ENCODE assay signal across 1 cellular context in genomic region chr11:85854557-85855340, GRCh38.
TF ChIP-seq lines count a peak whose summit lies in the region.

No MANE protein-coding gene starts in this region.

TF ChIP-seq in K562, 482 proteins besides CTCF, POLR2A, EP300 and RAD21 (continued from another document and continues in another):
- TF ChIP-seq HMGXB4 (CRISPR knock-in tag; IDR thresholded peaks at IDR 0.05) = no peak
- TF ChIP-seq CHD1 (IDR thresholded peaks at IDR 0.05; ENCODE audit: low read length) = no peak
- TF ChIP-seq L3MBTL2 (IDR thresholded peaks at IDR 0.05) = peak; percentile 98
- TF ChIP-seq XRCC4 (IDR thresholded peaks at IDR 0.05; ENCODE audit: extremely low read depth, insufficient read depth, insufficient read length) = no peak
- peak; percentile 58 for TF ChIP-seq E2F8 (IDR thresholded peaks at IDR 0.05; ENCODE audit: low read depth, partially characterized antibody)
- TF ChIP-seq, protein P1, sequence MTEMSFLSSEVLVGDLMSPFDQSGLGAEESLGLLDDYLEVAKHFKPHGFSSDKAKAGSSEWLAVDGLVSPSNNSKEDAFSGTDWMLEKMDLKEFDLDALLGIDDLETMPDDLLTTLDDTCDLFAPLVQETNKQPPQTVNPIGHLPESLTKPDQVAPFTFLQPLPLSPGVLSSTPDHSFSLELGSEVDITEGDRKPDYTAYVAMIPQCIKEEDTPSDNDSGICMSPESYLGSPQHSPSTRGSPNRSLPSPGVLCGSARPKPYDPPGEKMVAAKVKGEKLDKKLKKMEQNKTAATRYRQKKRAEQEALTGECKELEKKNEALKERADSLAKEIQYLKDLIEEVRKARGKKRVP (CRISPR knock-in tag; IDR thresholded peaks at IDR 0.05) = no peak
- TF ChIP-seq, protein P2, sequence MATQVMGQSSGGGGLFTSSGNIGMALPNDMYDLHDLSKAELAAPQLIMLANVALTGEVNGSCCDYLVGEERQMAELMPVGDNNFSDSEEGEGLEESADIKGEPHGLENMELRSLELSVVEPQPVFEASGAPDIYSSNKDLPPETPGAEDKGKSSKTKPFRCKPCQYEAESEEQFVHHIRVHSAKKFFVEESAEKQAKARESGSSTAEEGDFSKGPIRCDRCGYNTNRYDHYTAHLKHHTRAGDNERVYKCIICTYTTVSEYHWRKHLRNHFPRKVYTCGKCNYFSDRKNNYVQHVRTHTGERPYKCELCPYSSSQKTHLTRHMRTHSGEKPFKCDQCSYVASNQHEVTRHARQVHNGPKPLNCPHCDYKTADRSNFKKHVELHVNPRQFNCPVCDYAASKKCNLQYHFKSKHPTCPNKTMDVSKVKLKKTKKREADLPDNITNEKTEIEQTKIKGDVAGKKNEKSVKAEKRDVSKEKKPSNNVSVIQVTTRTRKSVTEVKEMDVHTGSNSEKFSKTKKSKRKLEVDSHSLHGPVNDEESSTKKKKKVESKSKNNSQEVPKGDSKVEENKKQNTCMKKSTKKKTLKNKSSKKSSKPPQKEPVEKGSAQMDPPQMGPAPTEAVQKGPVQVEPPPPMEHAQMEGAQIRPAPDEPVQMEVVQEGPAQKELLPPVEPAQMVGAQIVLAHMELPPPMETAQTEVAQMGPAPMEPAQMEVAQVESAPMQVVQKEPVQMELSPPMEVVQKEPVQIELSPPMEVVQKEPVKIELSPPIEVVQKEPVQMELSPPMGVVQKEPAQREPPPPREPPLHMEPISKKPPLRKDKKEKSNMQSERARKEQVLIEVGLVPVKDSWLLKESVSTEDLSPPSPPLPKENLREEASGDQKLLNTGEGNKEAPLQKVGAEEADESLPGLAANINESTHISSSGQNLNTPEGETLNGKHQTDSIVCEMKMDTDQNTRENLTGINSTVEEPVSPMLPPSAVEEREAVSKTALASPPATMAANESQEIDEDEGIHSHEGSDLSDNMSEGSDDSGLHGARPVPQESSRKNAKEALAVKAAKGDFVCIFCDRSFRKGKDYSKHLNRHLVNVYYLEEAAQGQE (CRISPR knock-in tag; IDR thresholded peaks at IDR 0.05; ENCODE audit: low read depth) = no peak
- TF ChIP-seq CCNT2 (IDR thresholded peaks at IDR 0.05; ENCODE audit: borderline replicate concordance, extremely low read depth, insufficient read length, low read depth, low read length) = peak; percentile 52
- TF ChIP-seq, protein P3, sequence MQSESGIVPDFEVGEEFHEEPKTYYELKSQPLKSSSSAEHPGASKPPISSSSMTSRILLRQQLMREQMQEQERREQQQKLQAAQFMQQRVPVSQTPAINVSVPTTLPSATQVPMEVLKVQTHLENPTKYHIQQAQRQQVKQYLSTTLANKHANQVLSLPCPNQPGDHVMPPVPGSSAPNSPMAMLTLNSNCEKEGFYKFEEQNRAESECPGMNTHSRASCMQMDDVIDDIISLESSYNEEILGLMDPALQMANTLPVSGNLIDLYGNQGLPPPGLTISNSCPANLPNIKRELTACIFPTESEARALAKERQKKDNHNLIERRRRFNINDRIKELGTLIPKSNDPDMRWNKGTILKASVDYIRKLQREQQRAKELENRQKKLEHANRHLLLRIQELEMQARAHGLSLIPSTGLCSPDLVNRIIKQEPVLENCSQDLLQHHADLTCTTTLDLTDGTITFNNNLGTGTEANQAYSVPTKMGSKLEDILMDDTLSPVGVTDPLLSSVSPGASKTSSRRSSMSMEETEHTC (IDR thresholded peaks at IDR 0.05) = peak; percentile 72; the same call in 1 of the 2 replicates
- peak; percentile 63; the same call in 1 of the 2 replicates for TF ChIP-seq MTA3 (IDR thresholded peaks at IDR 0.05; ENCODE audit: borderline replicate concordance)
- TF ChIP-seq ZNF239 (CRISPR knock-in tag; IDR thresholded peaks at IDR 0.05) = no peak
- TF ChIP-seq JUND (IDR thresholded peaks at IDR 0.05; ENCODE audit: borderline replicate concordance, low read depth, low read length) = peak; percentile 32; the same call in 1 of the 2 replicates
- TF ChIP-seq JUND (tag; IDR thresholded peaks at IDR 0.05; ENCODE audit: borderline replicate concordance, low read depth, low read length) = no peak; the same call in 2 of the 3 replicates
- TF ChIP-seq HDGF (IDR thresholded peaks at IDR 0.05) = no peak
- TF ChIP-seq ZNF766 (CRISPR knock-in tag; conservative IDR thresholded peaks at IDR 0.05) = no peak
- no peak for TF ChIP-seq ZNF830 (CRISPR knock-in tag; IDR thresholded peaks at IDR 0.05)
- TF ChIP-seq, protein P4, sequence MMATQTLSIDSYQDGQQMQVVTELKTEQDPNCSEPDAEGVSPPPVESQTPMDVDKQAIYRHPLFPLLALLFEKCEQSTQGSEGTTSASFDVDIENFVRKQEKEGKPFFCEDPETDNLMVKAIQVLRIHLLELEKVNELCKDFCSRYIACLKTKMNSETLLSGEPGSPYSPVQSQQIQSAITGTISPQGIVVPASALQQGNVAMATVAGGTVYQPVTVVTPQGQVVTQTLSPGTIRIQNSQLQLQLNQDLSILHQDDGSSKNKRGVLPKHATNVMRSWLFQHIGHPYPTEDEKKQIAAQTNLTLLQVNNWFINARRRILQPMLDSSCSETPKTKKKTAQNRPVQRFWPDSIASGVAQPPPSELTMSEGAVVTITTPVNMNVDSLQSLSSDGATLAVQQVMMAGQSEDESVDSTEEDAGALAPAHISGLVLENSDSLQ (IDR thresholded peaks at IDR 0.05) = no peak
- no peak for TF ChIP-seq ZC3H8 (IDR thresholded peaks at IDR 0.05)
- TF ChIP-seq USF2 (CRISPR knock-in tag; IDR thresholded peaks at IDR 0.05) = no peak
- peak; percentile 31; the same call in 1 of the 2 replicates for TF ChIP-seq ETV1 (tag; conservative IDR thresholded peaks at IDR 0.05; ENCODE audit: low read depth)
- TF ChIP-seq ZNF592 (IDR thresholded peaks at IDR 0.05) = peak; percentile 82
- TF ChIP-seq PHTF2 (CRISPR knock-in tag; IDR thresholded peaks at IDR 0.05) = no peak
- peak; percentile 66; the same call in 1 of the 2 replicates for TF ChIP-seq NBN (IDR thresholded peaks at IDR 0.05; ENCODE audit: low read depth)
- TF ChIP-seq TAF1 (IDR thresholded peaks at IDR 0.05; ENCODE audit: control insufficient read depth, extremely low read depth, insufficient read depth, low read length, severe bottlenecking) = peak; percentile 55
- TF ChIP-seq ZNF583 (CRISPR knock-in tag; IDR thresholded peaks at IDR 0.05) = no peak
- TF ChIP-seq TAL1 (IDR thresholded peaks at IDR 0.05) = no peak
- TF ChIP-seq PRMT5 (CRISPR knock-in tag; IDR thresholded peaks at IDR 0.05) = no peak
- no peak for TF ChIP-seq COPS2 (conservative IDR thresholded peaks at IDR 0.05)
- no peak for TF ChIP-seq SMAD3 (CRISPR knock-in tag; conservative IDR thresholded peaks at IDR 0.05)
- TF ChIP-seq LCOR (CRISPR knock-in tag; IDR thresholded peaks at IDR 0.05) = peak; percentile 92; the same call in 1 of the 2 replicates
- TF ChIP-seq ZNF274 (IDR thresholded peaks at IDR 0.05; ENCODE audit: borderline replicate concordance, low read depth, low read length) = no peak
